9 cellular contexts compared by ENCODE assay signal in the genomic region with DNA sequence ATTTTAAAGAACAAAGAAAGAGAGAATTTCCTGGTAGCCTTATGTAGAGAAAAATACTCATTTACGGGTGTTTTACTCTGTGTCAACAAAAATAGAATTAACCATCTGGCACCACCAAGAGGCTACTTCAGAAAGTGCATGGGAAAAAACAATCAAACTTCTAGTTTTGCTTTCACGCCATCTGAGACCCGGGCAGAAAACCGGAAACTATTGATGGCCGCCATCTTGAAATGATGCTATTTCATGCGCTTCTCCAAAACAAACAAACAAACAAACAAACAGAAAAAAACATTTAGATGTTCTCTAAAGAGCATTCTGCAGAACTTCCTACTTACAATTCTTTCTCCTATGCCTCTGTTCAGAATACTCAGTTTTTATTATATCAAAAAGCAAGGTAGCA. TPM values are rescaled to one million over a fixed set of nuclear protein-coding genes. Genes with fewer than 3 reads are reported as not detected.
DNase-seq lines count a peak whose midpoint lies in the region; ATAC-seq and TF ChIP-seq lines count a peak whose summit lies in the region.
"Had no signal": no experiment of that assay in that cellular context is flagged by ENCODE, and none has a peak within 500 bp of the region (broad histone marks: within the 10 kb centered on the region; RNA-seq: fewer than 3 reads in every experiment).

No MANE protein-coding gene starts in this region.

- H3K27ac Mint-ChIP-seq in stimulated activated naive B cell treated with anti-CD40 and anti-IgM and Interleukin-4, amounts not matched to agents 10 μg/mL and 1 μg/mL and 100 μg/mL, for 72 hours = no peak overlapping the region
- H3K27ac Mint-ChIP-seq: activated naive CD8-positive, alpha-beta T cell treated with anti-CD3 and anti-CD28 coated beads, Interleukin-2, amount 10 ng/mL, durations not matched to agents 7 days and 5 days had no signal

- CTCF ChIA-PET in SK-N-SH (lab: Yijun Ruan, JAX) = interaction anchor here (0.6 to 8.0 kb wide), 21 partner anchors 9 to 633 kb away, joined by 3 to 65 read pairs (median 4); no protein-coding TSS in a partner anchor

- H3K4me3 Mint-ChIP-seq in stimulated activated naive B cell treated with anti-CD40 and anti-IgM and Interleukin-4, amounts not matched to agents 10 μg/mL and 1 μg/mL and 100 μg/mL, for 72 hours = no peak overlapping the region
- H3K4me3 Mint-ChIP-seq: activated naive CD8-positive, alpha-beta T cell treated with anti-CD3 and anti-CD28 coated beads, Interleukin-2, amount 10 ng/mL, durations not matched to agents 7 days and 5 days had no signal

- peak; percentile 77 for TF ChIP-seq RAD21 in SK-N-SH (IDR thresholded peaks at IDR 0.05; ENCODE audit: low read length)

- DNase-seq in GM04503 (ENCODE audit: low read depth) = peak; percentile 11
- DNase-seq in LHCN-M2 (ENCODE audit: low read depth) = peak; percentile 63
- peak; percentile 33 for DNase-seq in SK-N-SH
- peak in 1 of 2 donors; percentile 5 for DNase-seq in heart right ventricle
- DNase-seq in stimulated activated naive B cell treated with anti-CD40 and anti-IgM and Interleukin-4, amounts not matched to agents 10 μg/mL and 1 μg/mL and 100 μg/mL, for 72 hours = no peak
- DNase-seq in vagina (ENCODE audit: extremely low spot score in 2 of 2) = no peak
- DNase-seq: activated naive CD8-positive, alpha-beta T cell treated with anti-CD3 and anti-CD28 coated beads, Interleukin-2, amount 10 ng/mL, durations not matched to agents 7 days and 5 days had no signal

- H3K36me3 ChIP-seq in SK-N-SH (replicated peaks in 1 of 2; ENCODE audit: control insufficient read depth in 1 of 2, insufficient read depth in 2 of 2, low read length in 1 of 2) (no peaks in the 10 kb centered on the region), heart right ventricle (no peaks in the 10 kb centered on the region), vagina (no peaks in the 10 kb centered on the region)

- peak; percentile 74 for ATAC-seq in GM21529 (IDR thresholded peaks at IDR 0.05; ENCODE audit: unreplicated experiment)
- ATAC-seq in heart right ventricle = peak in 1 of 8 donors; percentile 47
- peak; percentile 42 to 61 for ATAC-seq in stimulated activated naive B cell treated with anti-CD40 and anti-IgM and Interleukin-4, amounts not matched to agents 10 μg/mL and 1 μg/mL and 100 μg/mL, for 72 hours (replicated peaks)
- no peak for ATAC-seq in GM18858 (IDR thresholded peaks at IDR 0.05; ENCODE audit: unreplicated experiment)

- H3K36me3 Mint-ChIP-seq in stimulated activated naive B cell treated with anti-CD40 and anti-IgM and Interleukin-4, amounts not matched to agents 10 μg/mL and 1 μg/mL and 100 μg/mL, for 72 hours = no peaks in the 10 kb centered on the region
- H3K36me3 Mint-ChIP-seq: activated naive CD8-positive, alpha-beta T cell treated with anti-CD3 and anti-CD28 coated beads, Interleukin-2, amount 10 ng/mL, durations not matched to agents 7 days and 5 days had no signal

- H3K27me3 Mint-ChIP-seq in stimulated activated naive B cell treated with anti-CD40 and anti-IgM and Interleukin-4, amounts not matched to agents 10 μg/mL and 1 μg/mL and 100 μg/mL, for 72 hours = no peaks in the 10 kb centered on the region
- H3K27me3 Mint-ChIP-seq: activated naive CD8-positive, alpha-beta T cell treated with anti-CD3 and anti-CD28 coated beads, Interleukin-2, amount 10 ng/mL, durations not matched to agents 7 days and 5 days had no signal

- H3K79me2 ChIP-seq in SK-N-SH (ENCODE audit: insufficient read depth) = no peaks in the 10 kb centered on the region

- H3F3A ChIP-seq in SK-N-SH (replicated peaks; ENCODE audit: insufficient read depth) = no peaks in the 10 kb centered on the region

- TF ChIP-seq EP300 in SK-N-SH (IDR thresholded peaks at IDR 0.05; ENCODE audit: borderline replicate concordance in 1 of 2, low read depth in 1 of 2, low read length in 1 of 2) = no peak

- H3K27me3 ChIP-seq in SK-N-SH (ENCODE audit: insufficient read depth) (no peaks in the 10 kb centered on the region), heart right ventricle (no peaks in the 10 kb centered on the region), vagina (no peaks in the 10 kb centered on the region)

- peak overlapping the region in 1 of 2 experiments; percentile 20; a peak in 1 of 4 replicates for H3K4me3 ChIP-seq in SK-N-SH (ENCODE audit: low read depth in 2 of 2, low read length in 1 of 2)
- H3K4me3 ChIP-seq in heart right ventricle = peak overlapping the region in 1 of 10 donors; percentile 18
- H3K4me3 ChIP-seq in vagina = no peak overlapping the region

- H4K20me1 ChIP-seq in SK-N-SH (ENCODE audit: insufficient read depth) = no peaks in the 10 kb centered on the region

- H3K27ac ChIP-seq in SK-N-SH (ENCODE audit: low read depth in 2 of 2, low read length in 1 of 2) = no peak overlapping the region
- no peak overlapping the region for H3K27ac ChIP-seq in heart right ventricle
- H3K27ac ChIP-seq in vagina = no peak overlapping the region

- no peak for TF ChIP-seq POLR2A in vagina (IDR thresholded peaks at IDR 0.05)

- no peak overlapping the region for H3K9ac ChIP-seq in SK-N-SH

- no peaks in the 10 kb centered on the region for H3K9me2 ChIP-seq in SK-N-SH

- no peaks in the 10 kb centered on the region for H3K4me1 Mint-ChIP-seq in stimulated activated naive B cell treated with anti-CD40 and anti-IgM and Interleukin-4, amounts not matched to agents 10 μg/mL and 1 μg/mL and 100 μg/mL, for 72 hours

- 18% methylated on average over 6 of the region's 6 CpGs for WGBS in SK-N-SH (ENCODE audit: low lambda C conversion rate)
- WGBS in heart right ventricle, 2 donors = 15 to 22% methylated on average over 6 of the region's 6 CpGs

- peak overlapping the region; percentile 50 for H2AFZ ChIP-seq in SK-N-SH (ENCODE audit: low read depth)

- intact Hi-C loops in heart right ventricle (cut with DNase I) = loop anchor here in 5 of 10 donors (5.0 to 10.0 kb wide), 3 partner anchors 564 to 894 kb away; no protein-coding TSS in a partner anchor
- intact Hi-C loops in vagina (cut with DNase I) = no loop called here

- POLR2A ChIA-PET in SK-N-SH (lab: Yijun Ruan, JAX) = no interaction called here

- H3K9me3 ChIP-seq in SK-N-SH (no peaks in the 10 kb centered on the region), heart right ventricle (no peaks in the 10 kb centered on the region), vagina (no peaks in the 10 kb centered on the region)

- no peak overlapping the region for H3K4me2 ChIP-seq in SK-N-SH

- H3K4me1 ChIP-seq in SK-N-SH (ENCODE audit: control insufficient read depth in 1 of 2, insufficient read depth in 2 of 2, low read depth in 1 of 2, low read length in 1 of 2) (no peaks in the 10 kb centered on the region), heart right ventricle (no peaks in the 10 kb centered on the region), vagina (no peaks in the 10 kb centered on the region)

- H3K9me3 Mint-ChIP-seq in stimulated activated naive B cell treated with anti-CD40 and anti-IgM and Interleukin-4, amounts not matched to agents 10 μg/mL and 1 μg/mL and 100 μg/mL, for 72 hours = peaks cover 4% of the 10 kb centered on the region in 2 donors
- H3K9me3 Mint-ChIP-seq: activated naive CD8-positive, alpha-beta T cell treated with anti-CD3 and anti-CD28 coated beads, Interleukin-2, amount 10 ng/mL, durations not matched to agents 7 days and 5 days had no signal

- TF ChIP-seq CTCF in SK-N-SH (IDR thresholded peaks at IDR 0.05) (peak; percentile 73), heart right ventricle (IDR thresholded peaks at IDR 0.05) (peak in 8 of 9 donors; percentile 32 to 65 (median 52)), vagina (IDR thresholded peaks at IDR 0.05) (no peak)

TF ChIP-seq in SK-N-SH, 30 proteins besides CTCF, POLR2A, EP300 and RAD21:
- TF ChIP-seq CHD2 (IDR thresholded peaks at IDR 0.05; ENCODE audit: low read length, partially characterized antibody) (no peak), SMC3 (IDR thresholded peaks at IDR 0.05; ENCODE audit: low read depth, low read length) (peak; percentile 50), YY1 (IDR thresholded peaks at IDR 0.05; ENCODE audit: low read depth) (peak; percentile 80; the same call in 1 of the 2 replicates), TAF1 (IDR thresholded peaks at IDR 0.05; ENCODE audit: borderline replicate concordance, low read depth, low read length) (no peak), RXRA (IDR thresholded peaks at IDR 0.05; ENCODE audit: borderline replicate concordance, low read depth) (no peak), FOSL2 (IDR thresholded peaks at IDR 0.05; ENCODE audit: borderline replicate concordance, low read depth) (no peak), USF1 (IDR thresholded peaks at IDR 0.05; ENCODE audit: borderline replicate concordance, low read depth) (no peak), TEAD4 (IDR thresholded peaks at IDR 0.05; ENCODE audit: borderline replicate concordance, insufficient read depth) (no peak), MAX (IDR thresholded peaks at IDR 0.05; ENCODE audit: low read depth) (no peak)
- TF ChIP-seq, protein P1, sequence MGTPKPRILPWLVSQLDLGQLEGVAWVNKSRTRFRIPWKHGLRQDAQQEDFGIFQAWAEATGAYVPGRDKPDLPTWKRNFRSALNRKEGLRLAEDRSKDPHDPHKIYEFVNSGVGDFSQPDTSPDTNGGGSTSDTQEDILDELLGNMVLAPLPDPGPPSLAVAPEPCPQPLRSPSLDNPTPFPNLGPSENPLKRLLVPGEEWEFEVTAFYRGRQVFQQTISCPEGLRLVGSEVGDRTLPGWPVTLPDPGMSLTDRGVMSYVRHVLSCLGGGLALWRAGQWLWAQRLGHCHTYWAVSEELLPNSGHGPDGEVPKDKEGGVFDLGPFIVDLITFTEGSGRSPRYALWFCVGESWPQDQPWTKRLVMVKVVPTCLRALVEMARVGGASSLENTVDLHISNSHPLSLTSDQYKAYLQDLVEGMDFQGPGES (IDR thresholded peaks at IDR 0.05; ENCODE audit: low read depth, low read length) = no peak
TF ChIP-seq in SK-N-SH: peak in this region for 2.

RNA-seq across cellular contexts. Expression of gene SYNPR, which starts 49.4 kb away (rescaled TPM):
- not detected in 2 replicates for total RNA-seq in LHCN-M2 (2014; rRNA removed)
- polyA plus RNA-seq in LHCN-M2 (2012) = not detected
- not detected in 2 replicates for polyA plus RNA-seq in SK-N-SH (2012; rRNA removed)
- polyA plus RNA-seq in SK-N-SH (2012; cell fraction: cytosol; rRNA removed) = 0.01 TPM in 1 of 2 replicates, not detected in the other
- polyA plus RNA-seq in SK-N-SH (2012; cell fraction: nucleus; rRNA removed) = not detected in 2 replicates
- total RNA-seq in heart right ventricle = under 1 TPM in 4 of 10 donors, not detected in 6; 0.42 to 0.71 (median 0.43) TPM
- under 1 TPM in 1 of 2 donors, not detected in 1; 0.01 TPM for polyA plus RNA-seq in heart right ventricle
- total RNA-seq in vagina = not detected
- total RNA-seq: activated naive CD8-positive, alpha-beta T cell treated with anti-CD3 and anti-CD28 coated beads, Interleukin-2, amount 10 ng/mL, durations not matched to agents 7 days and 5 days had no signal

Comparison
In these comparisons a context has a peak if more than half of its experiments do, and no peak if none do; other contexts are left out.
1. DNase-seq: peak in GM04503 (single experiment), LHCN-M2 (single experiment) and SK-N-SH (single experiment); none in stimulated activated naive B cell treated with anti-CD40 and anti-IgM and Interleukin-4, amounts not matched to agents 10 μg/mL and 1 μg/mL and 100 μg/mL, for 72 hours (single experiment) and vagina (0 of 2).
2. CTCF ChIP-seq: peak in SK-N-SH (single experiment) and heart right ventricle (8 of 9); none in vagina (0 of 3).